In genomic region chr4:56259595-56259994, GRCh38 we compare ENCODE assay signal across 16 cellular contexts.
DNase-seq lines count a peak whose midpoint lies in the region; ATAC-seq, FAIRE-seq and TF ChIP-seq lines count a peak whose summit lies in the region.
"Had no signal": no experiment of that assay in that cellular context is flagged by ENCODE, and none has a peak within 500 bp of the region (broad histone marks: within the 10 kb centered on the region; RNA-seq: fewer than 3 reads in every experiment).

No MANE protein-coding gene starts in this region.

- H3K27me3 Mint-ChIP-seq in GM23338 (ENCODE audit: insufficient read depth, low read depth, poor library complexity): peaks cover 3% of the 10 kb centered on the region

- H3K27ac ChIP-seq in GM23338 (ENCODE audit: low read depth): no peak overlapping the region
- H3K27ac ChIP-seq in hepatocyte: peak overlapping the region; percentile 14
- H3K27ac ChIP-seq in neural cell (ENCODE audit: low read length): no peak overlapping the region
- H3K27ac ChIP-seq: C4-2B had no signal

- no peak overlapping the region for H2AFZ ChIP-seq in GM23338
- H2AFZ ChIP-seq in hepatocyte: no peak overlapping the region
- no peak overlapping the region for H2AFZ ChIP-seq in neural cell (ENCODE audit: low read depth, low read length)

- TF ChIP-seq RAD21 in neural cell (conservative IDR thresholded peaks at IDR 0.05): no peak

- no peak for TF ChIP-seq EP300 in neural cell (conservative IDR thresholded peaks at IDR 0.05; ENCODE audit: poor library complexity, severe bottlenecking)

- peaks cover 32% of the 10 kb centered on the region for H3K36me3 Mint-ChIP-seq in GM23338 (ENCODE audit: low read depth)

- H3K4me1 ChIP-seq in GM23338 (ENCODE audit: insufficient read depth): peaks cover 17% of the 10 kb centered on the region
- peaks cover 8% of the 10 kb centered on the region for H3K4me1 ChIP-seq in hepatocyte (ENCODE audit: insufficient read depth)
- H3K4me1 ChIP-seq: BE2C had no signal

- H4K20me1 ChIP-seq in GM23338 (replicated peaks; ENCODE audit: insufficient read depth): no peaks in the 10 kb centered on the region
- H4K20me1 ChIP-seq in hepatocyte (ENCODE audit: insufficient read depth, poor library complexity, severe bottlenecking): no peaks in the 10 kb centered on the region
- no peaks in the 10 kb centered on the region for H4K20me1 ChIP-seq in neural cell (ENCODE audit: insufficient read depth)

- H3F3A ChIP-seq in GM23338 (replicated peaks; ENCODE audit: low read depth): no peaks in the 10 kb centered on the region
- no peaks in the 10 kb centered on the region for H3F3A ChIP-seq in neural cell (ENCODE audit: insufficient read depth, low read length, poor library complexity, severe bottlenecking)

- no peak overlapping the region for H3K9ac ChIP-seq in neural cell (ENCODE audit: low read length)

- H3K4me2 ChIP-seq in GM23338 (no peak overlapping the region), hepatocyte (no peak overlapping the region), neural cell (ENCODE audit: low read length) (no peak overlapping the region)

- H3K4me1 Mint-ChIP-seq in GM23338: peaks cover 22% of the 10 kb centered on the region

- FAIRE-seq in H54 (lab: Jason Lieb, UNC): no peak
- FAIRE-seq: A204.1, G401.6, GM12891, HTR-8/SVneo had no signal

- in situ Hi-C loops in ACHN (cut with HindIII; ENCODE audit: low pct_ligation_motif_present, low pct_unique_long_range_greater_than_20kb, low sequenced_read_pairs): no loop called here

- ATAC-seq in GM23338 (peak; percentile 74), GM19397 (IDR thresholded peaks at IDR 0.05; ENCODE audit: unreplicated experiment) (no peak)
- ATAC-seq: HCT116 had no signal

- no peak for DNase-seq in GM23338 (ENCODE audit: low spot score)
- DNase-seq in NCI-H69 (lab: John Stamatoyannopoulos, UW): peak; percentile 21
- no peak for DNase-seq in hepatocyte (ENCODE audit: low spot score)
- DNase-seq in ACHN: no peak
- DNase-seq in H54 (ENCODE audit: insufficient read length, low spot score): no peak
- DNase-seq: BE2C; CD4-positive, alpha-beta memory T cell; DMS79 had no signal

- WGBS in hepatocyte (ENCODE audit: low lambda C conversion rate, missing lambda C conversion rate): 76% methylated on average over 1 of the region's 1 CpG

- H3K9me3 Mint-ChIP-seq in GM23338: peaks cover 18% of the 10 kb centered on the region

- H3K4me3 ChIP-seq in GM23338 (no peak overlapping the region), hepatocyte (no peak overlapping the region), neural cell (ENCODE audit: low read length) (no peak overlapping the region)

- no peak overlapping the region for H3K27ac Mint-ChIP-seq in GM23338
- H3K27ac Mint-ChIP-seq: CD4-positive, alpha-beta memory T cell had no signal

- H3K9me2 ChIP-seq in GM23338 (ENCODE audit: insufficient read depth): 0 out of 2 replicates have a peak, but pooled peaks cover 3% of the 10 kb centered on the region
- no peaks in the 10 kb centered on the region for H3K9me2 ChIP-seq in hepatocyte (replicated peaks; ENCODE audit: insufficient read depth)
- H3K9me2 ChIP-seq in neural cell (ENCODE audit: insufficient read depth, low read length): no peaks in the 10 kb centered on the region

- TF ChIP-seq CTCF in GM23338 (conservative IDR thresholded peaks at IDR 0.05; ENCODE audit: low read depth in 2 of 2) (no peak), hepatocyte (IDR thresholded peaks at IDR 0.05; ENCODE audit: poor library complexity) (no peak), neural cell (IDR thresholded peaks at IDR 0.05; ENCODE audit: poor library complexity, severe bottlenecking) (no peak)

- no peak overlapping the region for H3K4me3 Mint-ChIP-seq in GM23338
- H3K4me3 Mint-ChIP-seq: CD4-positive, alpha-beta memory T cell had no signal

- no peaks in the 10 kb centered on the region for H3K9me3 ChIP-seq in hepatocyte (ENCODE audit: low read depth)
- H3K9me3 ChIP-seq in neural cell (ENCODE audit: low read length): no peaks in the 10 kb centered on the region
- H3K9me3 ChIP-seq: BE2C had no signal

- no peaks in the 10 kb centered on the region for H3K79me2 ChIP-seq in GM23338 (replicated peaks; ENCODE audit: insufficient read depth)
- H3K79me2 ChIP-seq in hepatocyte: peaks cover 2% of the 10 kb centered on the region
- H3K79me2 ChIP-seq in neural cell (replicated peaks; ENCODE audit: insufficient read depth, low read length): no peaks in the 10 kb centered on the region

- no peak for TF ChIP-seq POLR2A in H54 (IDR thresholded peaks at IDR 0.05; ENCODE audit: low read depth, low read length)

- no peaks in the 10 kb centered on the region for H3K27me3 ChIP-seq in GM23338 (ENCODE audit: insufficient read depth)
- no peaks in the 10 kb centered on the region for H3K27me3 ChIP-seq in hepatocyte
- H3K27me3 ChIP-seq in neural cell (ENCODE audit: insufficient read depth, low read depth, low read length): no peaks in the 10 kb centered on the region
- H3K27me3 ChIP-seq: BE2C had no signal

- H3K36me3 ChIP-seq in GM23338 (ENCODE audit: insufficient read depth) (no peaks in the 10 kb centered on the region; the same call in 1 of the 2 replicates), hepatocyte (replicated peaks; ENCODE audit: insufficient read depth, low read depth) (no peaks in the 10 kb centered on the region), neural cell (ENCODE audit: insufficient read depth, low read length) (no peaks in the 10 kb centered on the region)
- H3K36me3 ChIP-seq: BE2C had no signal

TF ChIP-seq in GM23338, 12 proteins besides CTCF, POLR2A, EP300 and RAD21 (continues in another document):
- no peak for TF ChIP-seq EZH2 (IDR thresholded peaks at IDR 0.05; ENCODE audit: low read depth, unreplicated experiment)

TF ChIP-seq in neural cell, 6 proteins besides CTCF, POLR2A, EP300 and RAD21:
- no peak for TF ChIP-seq REST (IDR thresholded peaks at IDR 0.05; ENCODE audit: borderline replicate concordance)
- peak; percentile 23 for TF ChIP-seq POLR2AphosphoS5 (IDR thresholded peaks at IDR 0.05)
TF ChIP-seq in neural cell: peak in this region for 1.
